ENCODE assay signal across 8 cellular contexts in genomic region chr20:50913976-50914375, GRCh38. TPM values are rescaled to one million over a fixed set of nuclear protein-coding genes. Genes with fewer than 3 reads are reported as not detected.
DNase-seq lines count a peak whose midpoint lies in the region; ATAC-seq and TF ChIP-seq lines count a peak whose summit lies in the region.

No MANE protein-coding gene starts in this region.

- H3K4me1 Mint-ChIP-seq in CD8-positive, alpha-beta memory T cell: peaks cover 83 to 94% (median 93%) of the 10 kb centered on the region in 3 donors
- peaks cover 69% of the 10 kb centered on the region for H3K4me1 Mint-ChIP-seq in activated CD4-positive, alpha-beta memory T cell treated with anti-CD3 and anti-CD28 coated beads, Interleukin-2, amount 10 ng/mL, durations not matched to agents 7 days and 5 days

- no peaks in the 10 kb centered on the region for H3K27me3 ChIP-seq in CD8-positive, alpha-beta memory T cell (ENCODE audit: insufficient read depth, low read length, poor library complexity, severe bottlenecking)
- H3K27me3 ChIP-seq in left lung: no peaks in the 10 kb centered on the region

- H3K36me3 Mint-ChIP-seq in CD8-positive, alpha-beta memory T cell: peaks cover 0 to 38% (median 4%) of the 10 kb centered on the region in 3 donors
- H3K36me3 Mint-ChIP-seq in activated CD4-positive, alpha-beta memory T cell treated with anti-CD3 and anti-CD28 coated beads, Interleukin-2, amount 10 ng/mL, durations not matched to agents 7 days and 5 days (ENCODE audit: low read depth): peaks cover 47% of the 10 kb centered on the region

- H3K27ac Mint-ChIP-seq in CD8-positive, alpha-beta memory T cell: peak overlapping the region in 7 of 8 donors; percentile 3 to 83 (median 64)
- peak overlapping the region; percentile 63 for H3K27ac Mint-ChIP-seq in activated CD4-positive, alpha-beta memory T cell treated with anti-CD3 and anti-CD28 coated beads, Interleukin-2, amount 10 ng/mL, durations not matched to agents 7 days and 5 days

- POLR2A ChIA-PET in CD8-positive, alpha-beta memory T cell (lab: Charles Lee): no interaction called here
- POLR2A ChIA-PET in activated CD4-positive, alpha-beta memory T cell treated with anti-CD3 and anti-CD28 coated beads, Interleukin-2, amount 10 ng/mL, durations not matched to agents 7 days and 5 days (lab: Charles Lee): interaction anchor here (1.2 to 5.1 kb wide), 3 partner anchors 11 to 44 kb away, joined by 4 to 45 read pairs (median 6); partner anchors contain the start of genes ADNP, DPM1 and MOCS3

- H3K9me3 ChIP-seq in CD8-positive, alpha-beta memory T cell (ENCODE audit: low read length): no peaks in the 10 kb centered on the region
- no peaks in the 10 kb centered on the region for H3K9me3 ChIP-seq in left lung

- no peaks in the 10 kb centered on the region for H3K9me3 Mint-ChIP-seq in CD8-positive, alpha-beta memory T cell
- no peaks in the 10 kb centered on the region for H3K9me3 Mint-ChIP-seq in activated CD4-positive, alpha-beta memory T cell treated with anti-CD3 and anti-CD28 coated beads, Interleukin-2, amount 10 ng/mL, durations not matched to agents 7 days and 5 days

- no peaks in the 10 kb centered on the region for H3K27me3 Mint-ChIP-seq in CD8-positive, alpha-beta memory T cell
- no peaks in the 10 kb centered on the region for H3K27me3 Mint-ChIP-seq in activated CD4-positive, alpha-beta memory T cell treated with anti-CD3 and anti-CD28 coated beads, Interleukin-2, amount 10 ng/mL, durations not matched to agents 7 days and 5 days

- CTCF ChIA-PET in CD8-positive, alpha-beta memory T cell (lab: Charles Lee): interaction anchor here (5.2 kb wide), 1 partner anchor 15 kb away, joined by 32 read pairs; no protein-coding TSS in a partner anchor
- CTCF ChIA-PET in activated CD4-positive, alpha-beta memory T cell treated with anti-CD3 and anti-CD28 coated beads, Interleukin-2, amount 10 ng/mL, durations not matched to agents 7 days and 5 days (lab: Charles Lee): interaction anchor here (0.5 to 4.3 kb wide), 6 partner anchors 15 to 325 kb away, joined by 3 to 32 read pairs (median 5); partner anchors contain the start of genes ADNP and BCAS4

- H3K4me3 Mint-ChIP-seq in CD8-positive, alpha-beta memory T cell: peak overlapping the region in 3 of 7 donors; percentile 15 to 51 (median 44)
- H3K4me3 Mint-ChIP-seq in activated CD4-positive, alpha-beta memory T cell treated with anti-CD3 and anti-CD28 coated beads, Interleukin-2, amount 10 ng/mL, durations not matched to agents 7 days and 5 days: no peak overlapping the region

- no peak overlapping the region for H3K4me3 ChIP-seq in CD8-positive, alpha-beta memory T cell (ENCODE audit: low read length)
- H3K4me3 ChIP-seq in left lung: no peak overlapping the region

- ATAC-seq in HG02759 (IDR thresholded peaks at IDR 0.05; ENCODE audit: unreplicated experiment) (peak; percentile 43), left lung (peak; percentile 63), GM21381 (IDR thresholded peaks at IDR 0.05; ENCODE audit: unreplicated experiment) (no peak), HG03378 (IDR thresholded peaks at IDR 0.05; ENCODE audit: unreplicated experiment) (no peak)

- no peak for TF ChIP-seq CTCF in left lung (IDR thresholded peaks at IDR 0.05)

- H3K4me1 ChIP-seq in CD8-positive, alpha-beta memory T cell (ENCODE audit: insufficient read depth, low read length): peaks cover 70% of the 10 kb centered on the region
- H3K4me1 ChIP-seq in left lung: peaks cover 20 to 75% of the 10 kb centered on the region in 2 donors

- no peak overlapping the region for H3K27ac ChIP-seq in CD8-positive, alpha-beta memory T cell (ENCODE audit: low read depth, low read length)
- H3K27ac ChIP-seq in left lung: no peak overlapping the region

- intact Hi-C loops in left lung (cut with DNase I): no loop called here

- DNase-seq in CD8-positive, alpha-beta memory T cell: no peak
- peak; percentile 27 for DNase-seq in activated CD4-positive, alpha-beta memory T cell treated with anti-CD3 and anti-CD28 coated beads, Interleukin-2, amount 10 ng/mL, durations not matched to agents 7 days and 5 days
- DNase-seq in left lung (no peak), ureter (ENCODE audit: low spot score) (no peak), NCI-H774 (lab: John Stamatoyannopoulos, UW) (no peak)

- H3K36me3 ChIP-seq in CD8-positive, alpha-beta memory T cell (ENCODE audit: insufficient read depth, low read length): no peaks in the 10 kb centered on the region
- H3K36me3 ChIP-seq in left lung: peaks cover 0 to 5% of the 10 kb centered on the region in 2 donors

RNA-seq across cellular contexts. Expression of gene ADNP, which starts 17.3 kb away (rescaled TPM):
- 10 to 100 TPM; 78.1 to 78.6 TPM for total RNA-seq in CD8-positive, alpha-beta memory T cell
- polyA plus RNA-seq in CD8-positive, alpha-beta memory T cell: 11.9 TPM
- total RNA-seq in activated CD4-positive, alpha-beta memory T cell treated with anti-CD3 and anti-CD28 coated beads, Interleukin-2, amount 10 ng/mL, durations not matched to agents 7 days and 5 days: 10 to 100 TPM; 58.8 to 63.3 TPM
- total RNA-seq in left lung: 10 to 100 TPM; 51.9 to 58.7 TPM
- 127 TPM for total RNA-seq in ureter

RNA-seq across cellular contexts. Expression of gene DPM1, which starts 44.4 kb away (rescaled TPM):
- 10 to 100 TPM; 75.1 to 77.9 TPM for total RNA-seq in CD8-positive, alpha-beta memory T cell
- 65.6 TPM for polyA plus RNA-seq in CD8-positive, alpha-beta memory T cell
- 10 to 100 TPM; 46.8 to 49.8 TPM for total RNA-seq in activated CD4-positive, alpha-beta memory T cell treated with anti-CD3 and anti-CD28 coated beads, Interleukin-2, amount 10 ng/mL, durations not matched to agents 7 days and 5 days
- total RNA-seq in left lung: 10 to 100 TPM; 31.9 to 33.0 TPM
- total RNA-seq in ureter: 41.8 TPM

RNA-seq across cellular contexts. Expression of gene MOCS3, which starts 44.6 kb away (rescaled TPM):
- 1 to 10 TPM; 7.9 to 8.1 TPM for total RNA-seq in CD8-positive, alpha-beta memory T cell
- 3.4 TPM for polyA plus RNA-seq in CD8-positive, alpha-beta memory T cell
- 1 to 10 TPM; 4.1 to 4.7 TPM for total RNA-seq in activated CD4-positive, alpha-beta memory T cell treated with anti-CD3 and anti-CD28 coated beads, Interleukin-2, amount 10 ng/mL, durations not matched to agents 7 days and 5 days
- total RNA-seq in left lung (1 to 10 TPM; 3.1 to 3.6 TPM), ureter (6.5 TPM)

Comparison
In these comparisons a context has a peak if more than half of its experiments do, and no peak if none do; other contexts are left out.
1. ATAC-seq: peak in HG02759 (single experiment) and left lung (single experiment); none in GM21381 (single experiment) and HG03378 (single experiment).